11 cellular contexts compared by ENCODE assay signal in genomic region chr3:70856414-70857162, GRCh38.
DNase-seq lines count a peak whose midpoint lies in the region; ATAC-seq and TF ChIP-seq lines count a peak whose summit lies in the region.
"Had no signal": no experiment of that assay in that cellular context is flagged by ENCODE, and none has a peak within 500 bp of the region (broad histone marks: within the 10 kb centered on the region; RNA-seq: fewer than 3 reads in every experiment).

No MANE protein-coding gene starts in this region.

- peaks cover 56% of the 10 kb centered on the region for H3K27me3 Mint-ChIP-seq in activated T-cell treated with anti-CD3 and anti-CD28 coated beads, Interleukin-2, amount 50 U/mL, for 72 hours (ENCODE audit: low read depth)
- H3K27me3 Mint-ChIP-seq in Caco-2 (ENCODE audit: insufficient read depth, unreplicated experiment): peaks cover 8% of the 10 kb centered on the region

- H2BK15ac ChIP-seq in mesenchymal stem cell (ENCODE audit: low read depth, poor library complexity, severe bottlenecking): no peak overlapping the region

- no peaks in the 10 kb centered on the region for H3K9me3 ChIP-seq in mesenchymal stem cell (ENCODE audit: control insufficient read depth, low read length)
- no peaks in the 10 kb centered on the region for H3K9me3 ChIP-seq in lower lobe of right lung
- H3K9me3 ChIP-seq in Caco-2: no peaks in the 10 kb centered on the region
- H3K9me3 ChIP-seq: Peyer's patch had no signal

- TF ChIP-seq CTCF in lower lobe of right lung (IDR thresholded peaks at IDR 0.05): no peak
- no peak for TF ChIP-seq CTCF in Caco-2 (IDR thresholded peaks at IDR 0.05; ENCODE audit: insufficient read depth in 1 of 2, low read depth in 1 of 2, low read length in 1 of 2, severe bottlenecking in 1 of 2, unreplicated experiment in 1 of 2)

- H3K36me3 ChIP-seq in mesenchymal stem cell (ENCODE audit: control insufficient read depth in 1 of 2, insufficient read depth in 2 of 2, low read depth in 1 of 2, low read length in 2 of 2): no peaks in the 10 kb centered on the region
- H3K36me3 ChIP-seq in lower lobe of right lung: no peaks in the 10 kb centered on the region
- H3K36me3 ChIP-seq in Caco-2 (ENCODE audit: control insufficient read depth, insufficient read depth, low read length): no peaks in the 10 kb centered on the region
- H3K36me3 ChIP-seq: Peyer's patch had no signal

- no peaks in the 10 kb centered on the region for H3K79me1 ChIP-seq in mesenchymal stem cell (replicated peaks; ENCODE audit: low read length, poor library complexity, severe bottlenecking)

- H3K4me3 ChIP-seq in mesenchymal stem cell (ENCODE audit: insufficient read depth in 1 of 2, low read depth in 1 of 2, low read length in 2 of 2) (no peak overlapping the region), lower lobe of right lung (no peak overlapping the region), Caco-2 (ENCODE audit: low read depth, low read length) (no peak overlapping the region)
- H3K4me3 ChIP-seq: Peyer's patch had no signal

- no peaks in the 10 kb centered on the region for H3K9me3 Mint-ChIP-seq in activated T-cell treated with anti-CD3 and anti-CD28 coated beads, Interleukin-2, amount 50 U/mL, for 72 hours
- no peaks in the 10 kb centered on the region for H3K9me3 Mint-ChIP-seq in Caco-2 (ENCODE audit: unreplicated experiment)
- H3K9me3 Mint-ChIP-seq: naive thymus-derived CD8-positive, alpha-beta T cell had no signal

- no peaks in the 10 kb centered on the region for H3K27me3 ChIP-seq in mesenchymal stem cell (ENCODE audit: control insufficient read depth in 1 of 2, insufficient read depth in 1 of 2, low read length in 2 of 2)
- H3K27me3 ChIP-seq in lower lobe of right lung (ENCODE audit: low read depth): no peaks in the 10 kb centered on the region
- no peaks in the 10 kb centered on the region for H3K27me3 ChIP-seq in Caco-2 (replicated peaks; ENCODE audit: control insufficient read depth, insufficient read depth, low read length)
- H3K27me3 ChIP-seq: Peyer's patch had no signal

- no peak overlapping the region for H3K4ac ChIP-seq in mesenchymal stem cell (ENCODE audit: low read depth in 1 of 2, low read length in 2 of 2)

- no peak overlapping the region for H2AFZ ChIP-seq in mesenchymal stem cell (ENCODE audit: low read depth, low read length)

- ATAC-seq in GM18517 (IDR thresholded peaks at IDR 0.05; ENCODE audit: unreplicated experiment) (peak; percentile 48), HG02759 (IDR thresholded peaks at IDR 0.05; ENCODE audit: unreplicated experiment) (peak; percentile 66), lower lobe of right lung (no peak)
- ATAC-seq in activated T-cell treated with anti-CD3 and anti-CD28 coated beads, Interleukin-2, amount 50 U/mL, for 72 hours (replicated peaks in 1 of 2): peak; percentile 91 to 93
- ATAC-seq: naive thymus-derived CD8-positive, alpha-beta T cell had no signal

- no peak overlapping the region for H3K9ac ChIP-seq in mesenchymal stem cell (ENCODE audit: low read length)

- H3K4me3 Mint-ChIP-seq in activated T-cell treated with anti-CD3 and anti-CD28 coated beads, Interleukin-2, amount 50 U/mL, for 72 hours: peak overlapping the region; percentile 2 to 45
- no peak overlapping the region for H3K4me3 Mint-ChIP-seq in Caco-2 (ENCODE audit: unreplicated experiment)
- H3K4me3 Mint-ChIP-seq: naive thymus-derived CD8-positive, alpha-beta T cell had no signal

- WGBS in mesenchymal stem cell: 63% methylated on average over 4 of the region's 7 CpGs

- H2BK12ac ChIP-seq in mesenchymal stem cell (ENCODE audit: low read length in 2 of 2): no peak overlapping the region

- H3K4me2 ChIP-seq in mesenchymal stem cell (ENCODE audit: low read length, poor library complexity, severe bottlenecking): no peak overlapping the region

- DNase-seq in activated T-cell treated with anti-CD3 and anti-CD28 coated beads, Interleukin-2, amount 50 U/mL, for 72 hours: peak in 1 of 2 donors; percentile 5
- peak; percentile 49 for DNase-seq in mesenchymal stem cell
- no peak for DNase-seq in lower lobe of right lung
- DNase-seq in stimulated activated CD4-positive, alpha-beta T cell treated with anti-CD3 and anti-CD28 coated beads, Interleukin-1b, Interleukin-23, amount 100 ng/mL, for 48 hours: no peak
- DNase-seq in head of caudate nucleus: no peak
- no peak for DNase-seq in Caco-2
- DNase-seq: erythroblast; naive thymus-derived CD8-positive, alpha-beta T cell; Peyer's patch had no signal

- peaks cover 46% of the 10 kb centered on the region for H3K4me1 Mint-ChIP-seq in activated T-cell treated with anti-CD3 and anti-CD28 coated beads, Interleukin-2, amount 50 U/mL, for 72 hours (ENCODE audit: low read depth)
- H3K4me1 Mint-ChIP-seq in Caco-2 (ENCODE audit: low read depth, unreplicated experiment): no peaks in the 10 kb centered on the region

- H2BK120ac ChIP-seq in mesenchymal stem cell (ENCODE audit: low read depth, low read length): no peak overlapping the region

- CTCF ChIA-PET in Caco-2 (lab: Charles Lee): interaction anchor here (0.7 kb wide), 2 partner anchors 137 to 1031 kb away, joined by 4 to 5 read pairs; no protein-coding TSS in a partner anchor

- no peak overlapping the region for H2BK5ac ChIP-seq in mesenchymal stem cell (ENCODE audit: low read depth, low read length, poor library complexity, severe bottlenecking)

- no peak overlapping the region for H4K8ac ChIP-seq in mesenchymal stem cell (ENCODE audit: low read length)

- H3K23ac ChIP-seq in mesenchymal stem cell (ENCODE audit: low read length in 2 of 2): no peak overlapping the region

- H3K27ac ChIP-seq in mesenchymal stem cell (ENCODE audit: low read length, poor library complexity, severe bottlenecking) (no peak overlapping the region), lower lobe of right lung (no peak overlapping the region)
- H3K27ac ChIP-seq: Peyer's patch had no signal

- no peak overlapping the region for H3K14ac ChIP-seq in mesenchymal stem cell (ENCODE audit: low read length in 2 of 2)

- H4K91ac ChIP-seq in mesenchymal stem cell (ENCODE audit: low read length): no peak overlapping the region

- no peak overlapping the region for H2AK5ac ChIP-seq in mesenchymal stem cell (ENCODE audit: low read length, severe bottlenecking)

- H3K27ac Mint-ChIP-seq in activated T-cell treated with anti-CD3 and anti-CD28 coated beads, Interleukin-2, amount 50 U/mL, for 72 hours: peak overlapping the region; percentile 38
- no peak overlapping the region for H3K27ac Mint-ChIP-seq in Caco-2 (ENCODE audit: unreplicated experiment)
- H3K27ac Mint-ChIP-seq: naive thymus-derived CD8-positive, alpha-beta T cell had no signal

- H3K4me1 ChIP-seq in mesenchymal stem cell (ENCODE audit: control insufficient read depth, insufficient read depth, low read depth, low read length) (peaks cover 3% of the 10 kb centered on the region), lower lobe of right lung (no peaks in the 10 kb centered on the region), Caco-2 (no peaks in the 10 kb centered on the region)
- H3K4me1 ChIP-seq: Peyer's patch had no signal

- H3K18ac ChIP-seq in mesenchymal stem cell (ENCODE audit: low read depth in 1 of 2, low read length in 2 of 2): no peak overlapping the region

- no peaks in the 10 kb centered on the region for H3K36me3 Mint-ChIP-seq in activated T-cell treated with anti-CD3 and anti-CD28 coated beads, Interleukin-2, amount 50 U/mL, for 72 hours (ENCODE audit: insufficient read depth in 2 of 2)
- no peaks in the 10 kb centered on the region for H3K36me3 Mint-ChIP-seq in Caco-2 (ENCODE audit: insufficient read depth, unreplicated experiment)
- H3K36me3 Mint-ChIP-seq: naive thymus-derived CD8-positive, alpha-beta T cell had no signal

- intact Hi-C loops in lower lobe of right lung (cut with DNase I) (no loop called here), head of caudate nucleus (cut with DNase I) (no loop called here), Caco-2 (cut with micrococcal nuclease; ENCODE audit: unreplicated experiment) (no loop called here)

- BruUV-seq in Caco-2 (replicated peaks; lab: Mats Ljungman, UMichigan): no TSS peak

- POLR2A ChIA-PET in Caco-2 (lab: Charles Lee): no interaction called here

Comparison
In these comparisons a context has a peak if more than half of its experiments do, and no peak if none do; other contexts are left out.
1. ATAC-seq: peak in GM18517 (single experiment), HG02759 (single experiment) and activated T-cell treated with anti-CD3 and anti-CD28 coated beads, Interleukin-2, amount 50 U/mL, for 72 hours (2 of 2); none in lower lobe of right lung (0 of 2).